26 cellular contexts compared by ENCODE assay signal in genomic region chr1:207763972-207764371, GRCh38.
"Had no signal": no experiment of that assay in that cellular context is flagged by ENCODE, and none has a peak within 500 bp of the region (broad histone marks: within the 10 kb centered on the region; RNA-seq: fewer than 3 reads in every experiment).

No MANE protein-coding gene starts in this region.

- ATAC-seq: effector memory CD8-positive, alpha-beta T cell; gastrocnemius medialis; left ventricle myocardium superior; mucosa of descending colon had no signal

- H3K27ac Mint-ChIP-seq: dendritic cell treated with granulocyte-macrophage colony-stimulating factor and Interleukin-4, amounts not matched to agents 40 ng/mL and 50 ng/mL, for 4 days; effector memory CD8-positive, alpha-beta T cell; endodermal cell; mesothelial cell of epicardium; naive B cell had no signal

- H3K27me3 ChIP-seq: colonic mucosa, esophagus squamous epithelium, gastrocnemius medialis, heart right ventricle, left lung had no signal

- H3K27ac ChIP-seq: colonic mucosa, epithelial cell of prostate, esophagus squamous epithelium, gastrocnemius medialis, heart right ventricle, left lung, lower lobe of right lung had no signal

- H3K27me3 Mint-ChIP-seq: dendritic cell treated with granulocyte-macrophage colony-stimulating factor and Interleukin-4, amounts not matched to agents 40 ng/mL and 50 ng/mL, for 4 days; effector memory CD8-positive, alpha-beta T cell; naive B cell had no signal

- H3K4me1 Mint-ChIP-seq: endodermal cell, mesothelial cell of epicardium had no signal

- H3K4me3 Mint-ChIP-seq: dendritic cell treated with granulocyte-macrophage colony-stimulating factor and Interleukin-4, amounts not matched to agents 40 ng/mL and 50 ng/mL, for 4 days; effector memory CD8-positive, alpha-beta T cell; endodermal cell; mesothelial cell of epicardium; naive B cell had no signal

- FAIRE-seq: endometrium, keratinocyte had no signal

- H3K4me1 ChIP-seq: colonic mucosa, esophagus squamous epithelium, gastrocnemius medialis, left lung, lower lobe of right lung had no signal

- H3K9me3 ChIP-seq: colonic mucosa, esophagus squamous epithelium, gastrocnemius medialis, heart right ventricle, left lung, lower lobe of right lung, mucosa of descending colon had no signal

- DNase-seq: colonic mucosa; cortex of kidney; effector CD8-positive, alpha-beta T cell; effector memory CD8-positive, alpha-beta T cell; endodermal cell; erythroblast; esophagus squamous epithelium; foreskin fibroblast; foreskin melanocyte; gastrocnemius medialis; glutamatergic neuron; head of caudate nucleus; heart right ventricle; hippocampal formation; left cardiac atrium; left lung; left ventricle myocardium superior; lower lobe of right lung; mesenchymal stem cell; mucosa of descending colon; naive B cell had no signal

- H3K4me3 ChIP-seq: colonic mucosa, esophagus squamous epithelium, gastrocnemius medialis, heart right ventricle, left lung, lower lobe of right lung, mucosa of descending colon had no signal

- H3K9me3 Mint-ChIP-seq: effector memory CD8-positive, alpha-beta T cell had no signal
